In genomic region chr1:33714421-33714820, GRCh38 we compare ENCODE assay signal across 1 cellular context.
TF ChIP-seq lines count a peak whose summit lies in the region.

No MANE protein-coding gene starts in this region.

TF ChIP-seq in K562, 482 proteins besides CTCF, POLR2A, EP300 and RAD21 (continued from another document):
- TF ChIP-seq PKNOX1 (IDR thresholded peaks at IDR 0.05) (no peak), ZKSCAN3 (CRISPR knock-in tag; IDR thresholded peaks at IDR 0.05) (no peak), TSC22D4 (tag; IDR thresholded peaks at IDR 0.05) (no peak), PRMT5 (CRISPR knock-in tag; IDR thresholded peaks at IDR 0.05) (no peak), TFE3 (CRISPR knock-in tag; IDR thresholded peaks at IDR 0.05) (peak; percentile 51), WHSC1 (IDR thresholded peaks at IDR 0.05; ENCODE audit: low read length) (no peak), ZBTB12 (CRISPR knock-in tag; IDR thresholded peaks at IDR 0.05) (no peak), XRCC5 (IDR thresholded peaks at IDR 0.05; ENCODE audit: low read depth, low read length) (no peak)
TF ChIP-seq in K562: peak in this region for 1.
